1 cellular context compared by ENCODE assay signal in genomic region chr13:95167003-95167402, GRCh38.
TF ChIP-seq lines count a peak whose summit lies in the region.

No MANE protein-coding gene starts in this region.

TF ChIP-seq in HEK293, 187 proteins besides CTCF, POLR2A, EP300 and RAD21 (continued from another document):
- TF ChIP-seq ZNF341 (tag by site-specific recombination; IDR thresholded peaks at IDR 0.05; ENCODE audit: low read depth) (0 out of 2 replicates have a peak, but pooled peaks have one; percentile 28), ZNF529 (tag by site-specific recombination; IDR thresholded peaks at IDR 0.05; ENCODE audit: insufficient replicate concordance) (peak; percentile 27)
